15 cellular contexts compared by ENCODE assay signal in the genomic region with DNA sequence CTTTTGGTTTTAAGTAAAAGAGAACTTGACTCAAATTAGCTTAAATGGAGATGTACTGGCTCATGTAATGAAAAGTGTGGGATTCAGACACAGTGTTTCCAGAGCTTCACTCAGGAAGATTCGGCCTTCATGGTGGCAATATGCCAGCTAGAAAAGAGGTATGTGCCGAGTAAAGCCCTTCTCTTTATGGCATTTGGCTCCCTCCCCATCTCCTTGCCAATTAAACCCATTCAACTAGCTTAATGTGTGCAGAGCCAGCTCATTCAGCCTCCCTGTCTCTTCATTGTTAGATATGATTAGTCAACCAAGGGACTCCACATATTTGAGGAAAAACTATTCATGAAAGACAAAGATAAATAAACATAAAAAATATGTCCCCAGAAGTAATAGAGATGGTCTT. TPM values are rescaled to one million over a fixed set of nuclear protein-coding genes. Genes with fewer than 3 reads are reported as not detected.
A peak's percentile ranks its signal among the peaks of the same experiment; 100 is the strongest.
DNase-seq lines count a peak whose midpoint lies in the region; ATAC-seq lines count a peak whose summit lies in the region.
"Had no signal": no experiment of that assay in that cellular context is flagged by ENCODE, and none has a peak within 500 bp of the region (broad histone marks: within the 10 kb centered on the region; RNA-seq: fewer than 3 reads in every experiment).

No MANE protein-coding gene starts in this region.

- ATAC-seq in left colon (peak; percentile 17), GM18519 (IDR thresholded peaks at IDR 0.05; ENCODE audit: low FRiP score, unreplicated experiment) (no peak)
- ATAC-seq in stimulated activated naive CD8-positive, alpha-beta T cell treated with anti-CD3 and anti-CD28 coated beads, Interleukin-15, Interleukin-2, amounts not matched to agents 100 U/mL and 50 U/mL, for 24 hours: no peak
- ATAC-seq: stimulated activated effector memory CD8-positive, alpha-beta T cell treated with anti-CD3 and anti-CD28 coated beads, Interleukin-12 subunit alpha, Interleukin-12 subunit beta, amount 100 ng/mL, for 72 hours had no signal

- no peak overlapping the region for H3K27ac ChIP-seq in GM23248

- no peaks in the 10 kb centered on the region for H4K20me1 ChIP-seq in GM23248 (ENCODE audit: insufficient read depth)

- H3K9me2 ChIP-seq in GM23248 (ENCODE audit: insufficient read depth): no peaks in the 10 kb centered on the region

- H2AFZ ChIP-seq in GM23248: no peak overlapping the region

- H3K4me3 ChIP-seq in GM23248 (no peak overlapping the region), H7 (ENCODE audit: insufficient read depth, low read depth, low read length) (no peak overlapping the region)

- no peaks in the 10 kb centered on the region for H3K9me3 ChIP-seq in GM23248 (ENCODE audit: low read depth)

- intact Hi-C loops in left colon (cut with DNase I, micrococcal nuclease): loop anchor here in 1 of 2 donors (10.0 kb wide), 1 partner anchor 225 kb away; no protein-coding TSS in a partner anchor

- no peaks in the 10 kb centered on the region for H3K27me3 ChIP-seq in GM23248 (replicated peaks; ENCODE audit: insufficient read depth)
- H3K27me3 ChIP-seq in H7 (ENCODE audit: control insufficient read depth, insufficient read depth, low read length): no peaks in the 10 kb centered on the region

- DNase-seq in DMS153 treated with DMSO at 0.1 percent for 48 hours (lab: John Stamatoyannopoulos, UW; ENCODE audit: unreplicated experiment) (peak; percentile 57), NCI-H1436 treated with DMSO at 0.1 percent for 48 hours (lab: John Stamatoyannopoulos, UW) (peak; percentile 43), RPMI7951 (ENCODE audit: low read depth) (peak; percentile 27), left colon (no peak), GM23248 (no peak), H7 (no peak)
- no peak for DNase-seq in stimulated activated naive CD8-positive, alpha-beta T cell treated with anti-CD3 and anti-CD28 coated beads, Interleukin-15, Interleukin-2, amounts not matched to agents 100 U/mL and 50 U/mL, for 24 hours
- DNase-seq: caudate nucleus; DND-41; glutamatergic neuron; NCI-H510A treated with DMSO at 0.1 percent for 48 hours; retina; stimulated activated CD4-positive, alpha-beta T cell treated with anti-CD3 and anti-CD28 coated beads, Interleukin-4, amount 100 ng/mL, for 1 hour had no signal

- in situ Hi-C loops in GM23248 (cut with MboI): no loop called here

- no peak overlapping the region for H3K9ac ChIP-seq in GM23248

- WGBS in GM23248 (ENCODE audit: low coverage in 1 of 2, low lambda C conversion rate in 2 of 2, missing lambda C conversion rate in 2 of 2), 2 experiments: 56 to 58% methylated on average over 2 of the region's 2 CpGs

- H3K4me2 ChIP-seq in GM23248 (ENCODE audit: unreplicated experiment): no peak overlapping the region

- no peaks in the 10 kb centered on the region for H3K79me2 ChIP-seq in GM23248 (ENCODE audit: insufficient read depth)

- H3K36me3 ChIP-seq in GM23248 (ENCODE audit: low read depth): no peaks in the 10 kb centered on the region
- H3K36me3 ChIP-seq in H7 (replicated peaks; ENCODE audit: control insufficient read depth, insufficient read depth, low read length): no peaks in the 10 kb centered on the region

- H3K4me1 ChIP-seq in GM23248 (ENCODE audit: insufficient read depth): peaks cover 14% of the 10 kb centered on the region

- peaks cover 11% of the 10 kb centered on the region for H3F3A ChIP-seq in GM23248 (ENCODE audit: insufficient read depth)

RNA-seq across cellular contexts. Expression of a gene that starts 15.0 kb away (rescaled TPM):
- total RNA-seq in RPMI7951 (2014; rRNA removed; shearing (Covaris generic)): 14.0 and 15.3 TPM in 2 replicates
- total RNA-seq in left colon: 100 to 1,000 TPM in 1 of 2 donors, 10 to 100 TPM in 1; 54.0 to 144 TPM
- 6.6 and 10.3 TPM in 2 replicates for total RNA-seq in GM23248 (2014; rRNA removed; shearing (Covaris generic))
- polyA plus RNA-seq in GM23248 (2016; fragmentation: Nextera tagmentation; extraction: Ambion mirVana): 2.7 and 5.2 TPM in 2 replicates
- 0.52 and 0.62 TPM in 2 replicates for total RNA-seq in H7 (2014; rRNA removed; shearing (Covaris generic))

RNA-seq across cellular contexts. Expression of a gene that starts 33.1 kb away (rescaled TPM):
- total RNA-seq in RPMI7951 (2014; rRNA removed; shearing (Covaris generic)): 7.8 and 10.1 TPM in 2 replicates
- 10 to 100 TPM; 11.8 to 12.1 TPM for total RNA-seq in left colon
- total RNA-seq in GM23248 (2014; rRNA removed; shearing (Covaris generic)): 9.5 and 20.2 TPM in 2 replicates
- 7.5 and 8.7 TPM in 2 replicates for polyA plus RNA-seq in GM23248 (2016; fragmentation: Nextera tagmentation; extraction: Ambion mirVana)
- 4.3 and 7.5 TPM in 2 replicates for total RNA-seq in H7 (2014; rRNA removed; shearing (Covaris generic))

RNA-seq across cellular contexts. Expression of a gene that starts 33.5 kb away (rescaled TPM):
- 74.1 and 85.8 TPM in 2 replicates for total RNA-seq in RPMI7951 (2014; rRNA removed; shearing (Covaris generic))
- 10 to 100 TPM; 17.3 TPM for total RNA-seq in left colon
- total RNA-seq in GM23248 (2014; rRNA removed; shearing (Covaris generic)): 25.8 and 36.3 TPM in 2 replicates
- 27.8 and 28.9 TPM in 2 replicates for polyA plus RNA-seq in GM23248 (2016; fragmentation: Nextera tagmentation; extraction: Ambion mirVana)
- 46.4 and 55.7 TPM in 2 replicates for total RNA-seq in H7 (2014; rRNA removed; shearing (Covaris generic))

Comparison
In these comparisons a context has a peak if more than half of its experiments do, and no peak if none do; other contexts are left out.
1. DNase-seq: peak in DMS153 treated with DMSO at 0.1 percent for 48 hours (single experiment), NCI-H1436 treated with DMSO at 0.1 percent for 48 hours (single experiment) and RPMI7951 (single experiment); none in left colon (0 of 2), stimulated activated naive CD8-positive, alpha-beta T cell treated with anti-CD3 and anti-CD28 coated beads, Interleukin-15, Interleukin-2, amounts not matched to agents 100 U/mL and 50 U/mL, for 24 hours (single experiment), GM23248 (single experiment) and H7 (single experiment).